8 cellular contexts compared by ENCODE assay signal in the genomic region with DNA sequence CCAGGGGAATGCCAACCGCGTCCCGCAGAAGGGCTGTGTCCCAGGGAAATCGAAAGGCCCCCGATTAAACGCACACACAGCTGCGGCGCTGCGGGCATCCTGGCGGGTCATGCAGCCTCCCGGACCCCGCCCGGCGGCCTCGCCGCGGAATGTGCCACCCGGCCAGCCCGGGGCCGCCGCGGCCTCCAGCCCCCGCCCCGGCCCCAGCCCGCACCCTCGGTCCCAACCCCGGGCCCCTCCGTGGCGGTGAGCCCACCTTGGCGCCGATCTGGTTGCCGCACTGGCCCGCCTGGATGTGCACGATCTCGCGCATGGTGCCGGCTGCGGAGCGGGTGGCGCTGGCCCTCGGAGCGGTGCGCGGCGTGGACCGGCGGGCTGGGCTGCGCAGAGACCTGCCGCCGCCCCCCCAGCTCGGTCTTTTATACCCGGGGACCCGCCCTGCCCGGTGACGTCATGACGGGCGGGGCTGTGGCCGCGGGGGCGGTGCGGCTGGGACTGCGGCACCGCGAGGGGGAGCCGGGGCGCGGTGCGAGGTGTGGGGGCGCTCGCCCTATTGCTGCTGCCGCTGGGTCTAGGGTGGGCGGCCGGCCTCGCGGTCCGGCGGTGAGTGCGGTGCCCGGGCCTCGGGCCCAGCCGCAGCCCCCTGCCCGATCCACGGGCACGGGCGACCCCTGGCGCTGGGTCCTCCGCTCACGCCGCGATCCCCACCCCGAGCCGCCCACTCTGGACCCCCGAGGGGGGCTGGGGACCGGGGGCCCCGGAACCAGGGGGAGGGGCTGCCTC. TPM values are rescaled to one million over a fixed set of nuclear protein-coding genes. Genes with fewer than 3 reads are reported as not detected.
DNase-seq lines count a peak whose midpoint lies in the region; ATAC-seq and TF ChIP-seq lines count a peak whose summit lies in the region.

A gene (minus strand): TSS at position 394 of the 783 bp plus-strand sequence. CDS start 81 bp downstream, at position 313.

- peak; percentile 47 to 50 for DNase-seq in SHP77 (lab: John Stamatoyannopoulos, UW)
- no peak for DNase-seq in SHP77 treated with DMSO at 0.1 percent for 48 hours (lab: John Stamatoyannopoulos, UW)
- DNase-seq in NCI-H2196 treated with DMSO at 0.1 percent for 48 hours (lab: John Stamatoyannopoulos, UW; ENCODE audit: unreplicated experiment): peak; percentile 35
- peak; percentile 87 for DNase-seq in activated CD4-positive, alpha-beta T cell treated with anti-CD3 and anti-CD28 coated beads, Interleukin-2, amount 50 U/mL, for 1 hour
- peak; percentile 88 for DNase-seq in dermis blood vessel endothelial cell
- DNase-seq in stimulated activated CD4-positive, alpha-beta T cell treated with anti-CD3 and anti-CD28 coated beads, Interleukin-4, amount 100 ng/mL, for 24 hours: peak; percentile 83

- no peaks in the 10 kb centered on the region for H3K9me3 ChIP-seq in liver (ENCODE audit: control insufficient read depth in 4 of 4, low read length in 3 of 4)

- WGBS in liver: under 1% methylated on average over 95 of the region's 95 CpGs

- H3K27ac ChIP-seq in liver (ENCODE audit: low read depth in 1 of 2, low read length in 2 of 2): peak within 1 kb of the TSS; percentile 74 to 82

- peak; percentile 63 for ATAC-seq in HG02938 (IDR thresholded peaks at IDR 0.05; ENCODE audit: unreplicated experiment)

- H3K27me3 ChIP-seq in liver (ENCODE audit: control insufficient read depth in 4 of 4, insufficient read depth in 4 of 4, low read length in 3 of 4): no peaks in the 10 kb centered on the region

- peak; percentile 39 for TF ChIP-seq CTCF in liver (IDR thresholded peaks at IDR 0.05; ENCODE audit: low read depth, low read length, missing input control)

- H3K4me1 ChIP-seq in liver (ENCODE audit: control insufficient read depth in 4 of 4, insufficient read depth in 4 of 4, low read length in 3 of 4): peaks cover 0 to 19% (median 11%) of the 10 kb centered on the region in 4 donors

- H3K9ac ChIP-seq in liver (ENCODE audit: low read depth in 1 of 2, low read length in 2 of 2): peak within 1 kb of the TSS; percentile 16 to 64

- H3K36me3 ChIP-seq in liver (ENCODE audit: control insufficient read depth in 4 of 4, insufficient read depth in 3 of 4, low read depth in 1 of 4, low read length in 3 of 4): peaks cover 0 to 14% (median 2%) of the 10 kb centered on the region in 4 donors

- peak in 1 of 2 donors; percentile 6 for TF ChIP-seq RAD21 in liver (IDR thresholded peaks at IDR 0.05)

- H3K4me3 ChIP-seq in liver (ENCODE audit: low read depth in 1 of 3, low read length in 3 of 3): peak within 1 kb of the TSS; percentile 52 to 100 (median 95)

TF ChIP-seq in liver, 16 proteins besides CTCF, POLR2A, EP300 and RAD21:
- TF ChIP-seq EGR1 (IDR thresholded peaks at IDR 0.05; ENCODE audit: low read depth in 2 of 2) (peak; percentile 61 to 93), GABPA (IDR thresholded peaks at IDR 0.05 in 1 of 2, conservative IDR thresholded peaks at IDR 0.05 in 1 of 2) (no peak), HNF4G (IDR thresholded peaks at IDR 0.05) (no peak)
- TF ChIP-seq, protein P1, sequence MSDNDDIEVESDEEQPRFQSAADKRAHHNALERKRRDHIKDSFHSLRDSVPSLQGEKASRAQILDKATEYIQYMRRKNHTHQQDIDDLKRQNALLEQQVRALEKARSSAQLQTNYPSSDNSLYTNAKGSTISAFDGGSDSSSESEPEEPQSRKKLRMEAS (IDR thresholded peaks at IDR 0.05): no peak

RNA-seq across cellular contexts. Expression of the gene that starts here (rescaled TPM):
- total RNA-seq in dermis blood vessel endothelial cell (77.2 and 88.7 TPM in 2 replicates), liver (10 to 100 TPM; 89.8 to 94.8 TPM)
- 10 to 100 TPM; 53.5 to 86.3 TPM for polyA plus RNA-seq in liver
